Comparison of ENCODE assay signal across 7 cellular contexts in genomic region chr10:102647433-102648268, GRCh38. TPM values are rescaled to one million over a fixed set of nuclear protein-coding genes. Genes with fewer than 3 reads are reported as not detected.
A peak's percentile ranks its signal among the peaks of the same experiment; 100 is the strongest.
DNase-seq lines count a peak whose midpoint lies in the region; ATAC-seq, FAIRE-seq and TF ChIP-seq lines count a peak whose summit lies in the region.

No MANE protein-coding gene starts in this region.

- no peak for ATAC-seq in stimulated activated naive CD8-positive, alpha-beta T cell treated with anti-CD3 and anti-CD28 coated beads, Interleukin-15, amount 100 ng/mL, for 72 hours
- ATAC-seq in GM18498 (IDR thresholded peaks at IDR 0.05; ENCODE audit: unreplicated experiment) (no peak), HG03521 (IDR thresholded peaks at IDR 0.05; ENCODE audit: unreplicated experiment) (no peak)

- H3K79me2 ChIP-seq in keratinocyte (ENCODE audit: control insufficient read depth, insufficient read depth, low read length), result peaks cover 76% of the 10 kb centered on the region

- no peak for DNase-seq in keratinocyte (ENCODE audit: low read depth, low spot score)
- no peak for DNase-seq in stimulated activated naive CD8-positive, alpha-beta T cell treated with anti-CD3 and anti-CD28 coated beads, Interleukin-15, amount 100 ng/mL, for 72 hours
- DNase-seq in GM03348 (ENCODE audit: low spot score), result no peak

- dilution Hi-C loops in keratinocyte (cut with MboI; ENCODE audit: extremely low pct_ligation_motif_present, low sequenced_read_pairs), result no loop called here

- H4K20me1 ChIP-seq in keratinocyte (ENCODE audit: control insufficient read depth, extremely low read depth, insufficient read depth, low read length), result peaks cover 19% of the 10 kb centered on the region

- no peak for TF ChIP-seq CTCF in keratinocyte (optimal IDR thresholded peaks at IDR 0.05 in 1 of 3, IDR thresholded peaks at IDR 0.05 in 1 of 3, conservative IDR thresholded peaks at IDR 0.05 in 1 of 3; ENCODE audit: extremely low read depth in 1 of 3, insufficient read depth in 2 of 3, low read length in 3 of 3)

- H3K36me3 ChIP-seq in HUES64 (ENCODE audit: insufficient read depth, low read length) (peaks cover 3% of the 10 kb centered on the region; the same call in 1 of the 2 replicates), keratinocyte (ENCODE audit: control insufficient read depth in 2 of 2, extremely low read depth in 1 of 2, insufficient read depth in 2 of 2, low read length in 2 of 2) (peaks cover 0 to 12% of the 10 kb centered on the region in 2 experiments)

- H3K27ac Mint-ChIP-seq in stimulated activated naive CD8-positive, alpha-beta T cell treated with anti-CD3 and anti-CD28 coated beads, Interleukin-15, amount 100 ng/mL, for 72 hours, result peak overlapping the region; percentile 46 to 82

- peaks cover 69% of the 10 kb centered on the region for H3K4me1 Mint-ChIP-seq in stimulated activated naive CD8-positive, alpha-beta T cell treated with anti-CD3 and anti-CD28 coated beads, Interleukin-15, amount 100 ng/mL, for 72 hours

- no peak for FAIRE-seq in keratinocyte (lab: Jason Lieb, UNC)

- no peaks in the 10 kb centered on the region for H3K27me3 Mint-ChIP-seq in stimulated activated naive CD8-positive, alpha-beta T cell treated with anti-CD3 and anti-CD28 coated beads, Interleukin-15, amount 100 ng/mL, for 72 hours

- no peaks in the 10 kb centered on the region for H3K9me3 Mint-ChIP-seq in stimulated activated naive CD8-positive, alpha-beta T cell treated with anti-CD3 and anti-CD28 coated beads, Interleukin-15, amount 100 ng/mL, for 72 hours

- no peak overlapping the region for H2AFZ ChIP-seq in keratinocyte (ENCODE audit: control insufficient read depth, low read length)

- 78% methylated on average over 7 of the region's 7 CpGs for WGBS in HUES64

- peaks cover 36% of the 10 kb centered on the region for H3K4me1 ChIP-seq in HUES64 (ENCODE audit: insufficient read depth, low read length)
- H3K4me1 ChIP-seq in keratinocyte (ENCODE audit: control insufficient read depth, extremely low read depth, insufficient read depth, low read length), result peaks cover 35% of the 10 kb centered on the region

- H3K9me1 ChIP-seq in keratinocyte (ENCODE audit: control insufficient read depth, extremely low read depth, insufficient read depth, low read length), result peaks cover 2% of the 10 kb centered on the region

- H3K27ac ChIP-seq in HUES64 (ENCODE audit: low read depth, low read length) (peak overlapping the region; percentile 16; the same call in 1 of the 2 replicates), angular gyrus (ENCODE audit: low read depth, low read length) (peak overlapping the region; percentile 99), keratinocyte (ENCODE audit: control insufficient read depth, insufficient read depth, low read length) (no peak overlapping the region)

- H3K9ac ChIP-seq in HUES64 (ENCODE audit: low read depth, low read length) (no peak overlapping the region), keratinocyte (ENCODE audit: control insufficient read depth, extremely low read depth, insufficient read depth, low read length) (no peak overlapping the region)

- H3K4me3 ChIP-seq in HUES64 (ENCODE audit: low read length) (peak overlapping the region; percentile 67; the same call in 1 of the 2 replicates), keratinocyte (ENCODE audit: control insufficient read depth in 2 of 3, extremely low read depth in 1 of 3, insufficient read depth in 2 of 3, low read depth in 1 of 3, low read length in 3 of 3) (peak overlapping the region; percentile 34 to 93 (median 70))

- H3K4me2 ChIP-seq in keratinocyte (ENCODE audit: control insufficient read depth, extremely low read depth, insufficient read depth, low read depth, low read length), result peak overlapping the region; percentile 95

- H3K9me3 ChIP-seq in HUES64 (ENCODE audit: insufficient read depth, low read depth, low read length), result no peaks in the 10 kb centered on the region
- H3K9me3 ChIP-seq in keratinocyte (ENCODE audit: control insufficient read depth, low read depth, low read length), result no peaks in the 10 kb centered on the region

- H3K27me3 ChIP-seq in HUES64 (ENCODE audit: insufficient read depth, low read length), result no peaks in the 10 kb centered on the region
- H3K27me3 ChIP-seq in keratinocyte (ENCODE audit: control insufficient read depth, extremely low read depth, insufficient read depth, low read length), result no peaks in the 10 kb centered on the region

- peak overlapping the region; percentile 86 to 96 for H3K4me3 Mint-ChIP-seq in stimulated activated naive CD8-positive, alpha-beta T cell treated with anti-CD3 and anti-CD28 coated beads, Interleukin-15, amount 100 ng/mL, for 72 hours

RNA-seq across cellular contexts. Expression of gene TRIM8, which starts 3.4 kb away (rescaled TPM):
- 25.3 TPM for polyA plus RNA-seq in HUES64 (2013, experiment 1 of 2)
- 23.8 TPM for polyA plus RNA-seq in HUES64 (2013, experiment 2 of 2)
- 16.9 to 45.1 TPM (median 24.8 TPM) in 3 replicates for polyA plus RNA-seq in keratinocyte
- polyA plus RNA-seq in keratinocyte (2011; ENCODE audit: low read depth), result 38.5 TPM
- polyA plus RNA-seq in keratinocyte (2011; cell fraction: cytosol; rRNA removed), result 23.0 and 34.3 TPM in 2 replicates
- polyA plus RNA-seq in keratinocyte (2011; cell fraction: nucleus; rRNA removed), result 30.9 and 34.4 TPM in 2 replicates
- polyA plus RNA-seq in keratinocyte (2012; ENCODE audit: low replicate concordance), result 39.4 and 51.3 TPM in 2 replicates
- 15.2 to 53.0 TPM (median 16.7 TPM) in 3 replicates for polyA minus RNA-seq in keratinocyte
- 36.4 TPM for polyA minus RNA-seq in keratinocyte (2011; cell fraction: cytosol; rRNA and poly(A)+ RNA removed)
- 22.9 and 24.1 TPM in 2 replicates for polyA minus RNA-seq in keratinocyte (2011; cell fraction: nucleus; rRNA and poly(A)+ RNA removed)
